9 cellular contexts compared by ENCODE assay signal in the genomic region with DNA sequence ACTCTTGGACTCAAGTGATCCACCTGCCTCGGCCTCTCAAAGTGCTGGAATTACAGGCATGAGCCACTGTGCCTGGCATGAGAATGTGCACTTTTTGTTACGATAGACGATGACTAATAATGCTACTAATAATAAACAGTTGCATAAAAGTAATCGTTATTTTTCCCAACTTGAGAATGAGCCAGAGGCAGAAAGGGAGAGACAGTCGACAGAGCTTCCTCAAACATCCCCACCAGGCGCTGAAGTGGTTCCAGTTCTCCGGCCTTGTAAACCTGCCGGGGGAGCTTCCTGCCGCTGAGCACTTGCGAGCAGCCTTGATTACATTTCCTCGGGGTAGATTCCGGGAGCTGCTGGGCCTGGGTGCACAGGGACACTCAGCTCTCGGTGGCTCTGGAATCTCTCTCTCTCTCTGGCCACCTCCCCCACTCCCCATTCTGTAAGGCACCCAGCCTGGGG. TPM values are rescaled to one million over a fixed set of nuclear protein-coding genes. Genes with fewer than 3 reads are reported as not detected.
DNase-seq lines count a peak whose midpoint lies in the region; ATAC-seq and TF ChIP-seq lines count a peak whose summit lies in the region.
"Had no signal": no experiment of that assay in that cellular context is flagged by ENCODE, and none has a peak within 500 bp of the region (broad histone marks: within the 10 kb centered on the region; RNA-seq: fewer than 3 reads in every experiment).

No MANE protein-coding gene starts in this region.

- H3K4me1 ChIP-seq in SJCRH30 = peaks cover 29% of the 10 kb centered on the region

- H3K4me3 ChIP-seq in SJCRH30 (no peak overlapping the region), fibroblast of pulmonary artery (replicated peaks; ENCODE audit: low read depth, low read length) (no peak overlapping the region)

- TF ChIP-seq CTCF in fibroblast of pulmonary artery (IDR thresholded peaks at IDR 0.05; ENCODE audit: low read length, missing control alignments) = peak; percentile 0

- H3K9me3 ChIP-seq in SJCRH30 (replicated peaks) = no peaks in the 10 kb centered on the region

- peak; percentile 38 for ATAC-seq in sciatic nerve
- ATAC-seq: Right ventricle myocardium inferior had no signal

- intact Hi-C loops in sciatic nerve (cut with DNase I) = no loop called here

- peak; percentile 81 for DNase-seq in DMS53 (lab: John Stamatoyannopoulos, UW)
- peak; percentile 39 to 49 for DNase-seq in SJCRH30
- DNase-seq in fibroblast of pulmonary artery (ENCODE audit: low read depth) = peak; percentile 70
- DNase-seq in sciatic nerve (ENCODE audit: low spot score) = no peak
- DNase-seq in GOT3 (lab: John Stamatoyannopoulos, UW) = no peak
- DNase-seq in effector CD8-positive, alpha-beta T cell (lab: John Stamatoyannopoulos, UW) = no peak
- DNase-seq in LoVo (ENCODE audit: low spot score) = no peak
- DNase-seq in activated CD4-positive, alpha-beta T cell treated with anti-CD3 and anti-CD28 coated beads for 48 hours = no peak

- no peaks in the 10 kb centered on the region for H3K27me3 ChIP-seq in SJCRH30

- H3K36me3 ChIP-seq in SJCRH30 = no peaks in the 10 kb centered on the region

- no peak overlapping the region for H3K27ac ChIP-seq in SJCRH30

RNA-seq across cellular contexts. Expression of a gene that starts 8.9 kb away (rescaled TPM):
- 0.08 TPM in 1 of 2 replicates, not detected in the other for total RNA-seq in SJCRH30 (2014; rRNA removed; shearing (Covaris generic))
- total RNA-seq in sciatic nerve = 23.7 TPM

Comparison
In these comparisons a context has a peak if more than half of its experiments do, and no peak if none do; other contexts are left out.
1. DNase-seq: peak in DMS53 (single experiment), SJCRH30 (2 of 2) and fibroblast of pulmonary artery (single experiment); none in sciatic nerve (single experiment), GOT3 (single experiment), effector CD8-positive, alpha-beta T cell (single experiment), LoVo (single experiment) and activated CD4-positive, alpha-beta T cell treated with anti-CD3 and anti-CD28 coated beads for 48 hours (single experiment).
2. RNA of a gene that starts 8.9 kb away (total RNA-seq): 23.7 TPM in sciatic nerve (single experiment); 0.08 TPM in SJCRH30; every median in the first group is over 10 times any median in the second.